ENCODE assay signal across 20 cellular contexts in the genomic region with DNA sequence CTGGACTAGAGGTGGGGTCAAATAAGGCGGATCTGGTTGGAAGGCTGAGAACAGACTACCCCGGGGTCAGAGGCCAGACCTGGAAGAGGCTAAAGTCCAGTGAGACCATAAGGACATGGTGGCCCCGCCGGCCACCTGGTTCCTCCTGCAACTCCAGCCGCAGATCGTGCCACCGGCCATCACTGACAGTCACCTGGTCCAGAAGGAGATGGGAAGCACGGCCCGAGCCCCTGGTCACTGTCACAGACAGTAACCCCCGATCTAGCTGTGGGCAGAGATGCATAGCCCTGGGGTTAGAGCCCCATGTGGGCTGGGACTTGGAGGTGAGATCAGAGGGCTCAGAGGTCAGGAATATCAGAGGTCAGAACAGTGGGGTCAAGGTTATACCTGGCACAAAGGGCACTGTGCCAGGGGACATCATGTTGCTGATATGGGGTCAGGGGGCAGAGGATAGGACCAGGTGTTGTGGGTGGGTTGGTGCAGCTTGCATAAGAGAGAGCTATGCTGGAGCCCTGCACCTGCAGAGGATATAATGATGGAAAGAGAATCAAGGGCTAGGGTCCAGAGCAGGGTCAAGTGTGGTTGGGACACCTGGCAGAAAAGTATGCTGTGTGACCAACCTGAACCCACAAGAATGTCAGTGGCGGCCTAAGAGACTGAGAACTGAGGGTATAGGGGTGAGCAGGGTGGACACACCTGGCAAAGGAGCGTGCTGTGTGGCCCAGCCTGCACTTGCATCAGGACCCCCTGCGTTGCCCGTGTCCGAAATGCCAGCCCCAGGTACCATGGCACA. TPM values are rescaled to one million over a fixed set of nuclear protein-coding genes. Genes with fewer than 3 reads are reported as not detected.
DNase-seq lines count a peak whose midpoint lies in the region; ATAC-seq and TF ChIP-seq lines count a peak whose summit lies in the region.
"Had no signal": no experiment of that assay in that cellular context is flagged by ENCODE, and none has a peak within 500 bp of the region (broad histone marks: within the 10 kb centered on the region; RNA-seq: fewer than 3 reads in every experiment).

No MANE protein-coding gene starts in this region.

- H3K9me3 Mint-ChIP-seq in T-helper 2 cell treated with Interferon-gamma antibody and Interleukin-4, amounts not matched to agents 5 μg/mL and 100 μg/mL, for 36 hours: no peaks in the 10 kb centered on the region
- H3K9me3 Mint-ChIP-seq in activated B cell treated with CpG ODN at 0.5 μM for 24 hours: no peaks in the 10 kb centered on the region
- no peaks in the 10 kb centered on the region for H3K9me3 Mint-ChIP-seq in stimulated activated effector memory CD8-positive, alpha-beta T cell treated with anti-CD3 and anti-CD28 coated beads, Interleukin-12 subunit alpha, Interleukin-12 subunit beta, amount 100 ng/mL, for 72 hours
- H3K9me3 Mint-ChIP-seq: CD8-positive, alpha-beta memory T cell had no signal

- TF ChIP-seq CTCF in MM.1S (IDR thresholded peaks at IDR 0.05; ENCODE audit: low read length): no peak
- TF ChIP-seq CTCF in activated B cell treated with CpG ODN at 0.5 μM for 24 hours (IDR thresholded peaks at IDR 0.05): no peak

- H3K4me1 Mint-ChIP-seq in T-helper 2 cell treated with Interferon-gamma antibody and Interleukin-4, amounts not matched to agents 5 μg/mL and 100 μg/mL, for 36 hours (ENCODE audit: low read depth): peaks cover 10% of the 10 kb centered on the region
- peaks cover 12% of the 10 kb centered on the region for H3K4me1 Mint-ChIP-seq in activated B cell treated with CpG ODN at 0.5 μM for 24 hours
- peaks cover 27% of the 10 kb centered on the region for H3K4me1 Mint-ChIP-seq in stimulated activated effector memory CD8-positive, alpha-beta T cell treated with anti-CD3 and anti-CD28 coated beads, Interleukin-12 subunit alpha, Interleukin-12 subunit beta, amount 100 ng/mL, for 72 hours

- peak overlapping the region; percentile 20; the same call in 1 of the 2 replicates for H3K27ac ChIP-seq in MM.1S (ENCODE audit: low read length)
- H3K27ac ChIP-seq: 22Rv1, SJCRH30 had no signal

- POLR2A ChIA-PET in activated B cell treated with CpG ODN at 0.5 μM for 24 hours (lab: Charles Lee): no interaction called here

- no peaks in the 10 kb centered on the region for H3K27me3 Mint-ChIP-seq in T-helper 2 cell treated with Interferon-gamma antibody and Interleukin-4, amounts not matched to agents 5 μg/mL and 100 μg/mL, for 36 hours (ENCODE audit: low read depth)
- peaks cover 2% of the 10 kb centered on the region for H3K27me3 Mint-ChIP-seq in activated B cell treated with CpG ODN at 0.5 μM for 24 hours
- H3K27me3 Mint-ChIP-seq: CD8-positive, alpha-beta memory T cell had no signal

- DNase-seq in T-helper 2 cell treated with Interferon-gamma antibody and Interleukin-4, amounts not matched to agents 5 μg/mL and 100 μg/mL, for 36 hours (ENCODE audit: low spot score): no peak
- no peak for DNase-seq in T-helper 2 cell
- peak; percentile 84 for DNase-seq in MM.1S
- DNase-seq in activated B cell treated with CpG ODN at 0.5 μM for 24 hours: no peak
- no peak for DNase-seq in stimulated activated effector memory CD8-positive, alpha-beta T cell treated with anti-CD3 and anti-CD28 coated beads, Interleukin-12 subunit alpha, Interleukin-12 subunit beta, amount 100 ng/mL, for 72 hours (ENCODE audit: low spot score in 2 of 2)
- DNase-seq in NCI-H2196 (lab: John Stamatoyannopoulos, UW; ENCODE audit: unreplicated experiment): no peak
- DNase-seq in erythroblast (lab: John Stamatoyannopoulos, UW): no peak
- DNase-seq in HK-2 (ENCODE audit: unreplicated experiment): no peak
- DNase-seq: BE2C; CD8-positive, alpha-beta memory T cell; GDM1; Karpas-422; NCI-H1105; NCI-H1694; NCI-H2107; NCI-H345; NCI-H526 treated with DMSO at 0.1 percent for 48 hours; SJCRH30 had no signal

- no peaks in the 10 kb centered on the region for H3K36me3 ChIP-seq in MM.1S (replicated peaks; ENCODE audit: insufficient read depth, low read length)
- H3K36me3 ChIP-seq: SJCRH30 had no signal

- H3K9me3 ChIP-seq in MM.1S (replicated peaks; ENCODE audit: insufficient read depth, low read length): no peaks in the 10 kb centered on the region
- H3K9me3 ChIP-seq: BE2C, SJCRH30 had no signal

- peak overlapping the region; percentile 54 for H3K27ac Mint-ChIP-seq in T-helper 2 cell treated with Interferon-gamma antibody and Interleukin-4, amounts not matched to agents 5 μg/mL and 100 μg/mL, for 36 hours
- no peak overlapping the region for H3K27ac Mint-ChIP-seq in activated B cell treated with CpG ODN at 0.5 μM for 24 hours
- H3K27ac Mint-ChIP-seq in stimulated activated effector memory CD8-positive, alpha-beta T cell treated with anti-CD3 and anti-CD28 coated beads, Interleukin-12 subunit alpha, Interleukin-12 subunit beta, amount 100 ng/mL, for 72 hours: peak overlapping the region; percentile 79

- H3K79me2 ChIP-seq in MM.1S (ENCODE audit: low read length): no peaks in the 10 kb centered on the region

- no peak for TF ChIP-seq POLR2A in erythroblast (IDR thresholded peaks at IDR 0.05; ENCODE audit: low read length)

- no peaks in the 10 kb centered on the region for H3K9me2 ChIP-seq in MM.1S (replicated peaks; ENCODE audit: insufficient read depth, low read length)

- H3K4me3 ChIP-seq in MM.1S (ENCODE audit: low read length): no peak overlapping the region
- H3K4me3 ChIP-seq: GM12878, SJCRH30 had no signal

- no peak for ATAC-seq in activated B cell treated with CpG ODN at 0.5 μM for 24 hours (ENCODE audit: low read depth)
- no peak for ATAC-seq in stimulated activated effector memory CD8-positive, alpha-beta T cell treated with anti-CD3 and anti-CD28 coated beads, Interleukin-12 subunit alpha, Interleukin-12 subunit beta, amount 100 ng/mL, for 72 hours
- ATAC-seq: GM12878 had no signal

- H3K36me3 Mint-ChIP-seq in T-helper 2 cell treated with Interferon-gamma antibody and Interleukin-4, amounts not matched to agents 5 μg/mL and 100 μg/mL, for 36 hours (ENCODE audit: low read depth): peaks cover 6% of the 10 kb centered on the region
- no peaks in the 10 kb centered on the region for H3K36me3 Mint-ChIP-seq in activated B cell treated with CpG ODN at 0.5 μM for 24 hours (ENCODE audit: low read depth)
- peaks cover 17% of the 10 kb centered on the region for H3K36me3 Mint-ChIP-seq in stimulated activated effector memory CD8-positive, alpha-beta T cell treated with anti-CD3 and anti-CD28 coated beads, Interleukin-12 subunit alpha, Interleukin-12 subunit beta, amount 100 ng/mL, for 72 hours

- peaks cover 9% of the 10 kb centered on the region; the same call in 1 of the 2 replicates for H3F3A ChIP-seq in MM.1S (ENCODE audit: insufficient read depth, low read length)

- CTCF ChIA-PET in activated B cell treated with CpG ODN at 0.5 μM for 24 hours (lab: Charles Lee): no interaction called here

- H3K4me2 ChIP-seq in MM.1S (ENCODE audit: low read depth, low read length): peak overlapping the region; percentile 3; the same call in 1 of the 2 replicates

- H3K9ac ChIP-seq in MM.1S (ENCODE audit: low read length): no peak overlapping the region

- H3K4me3 Mint-ChIP-seq in T-helper 2 cell treated with Interferon-gamma antibody and Interleukin-4, amounts not matched to agents 5 μg/mL and 100 μg/mL, for 36 hours: no peak overlapping the region
- peak overlapping the region; percentile 1 for H3K4me3 Mint-ChIP-seq in activated B cell treated with CpG ODN at 0.5 μM for 24 hours
- H3K4me3 Mint-ChIP-seq in stimulated activated effector memory CD8-positive, alpha-beta T cell treated with anti-CD3 and anti-CD28 coated beads, Interleukin-12 subunit alpha, Interleukin-12 subunit beta, amount 100 ng/mL, for 72 hours: no peak overlapping the region

- no peak overlapping the region for H2AFZ ChIP-seq in MM.1S (ENCODE audit: low read length)

- peaks cover 10% of the 10 kb centered on the region for H3K27me3 ChIP-seq in MM.1S (replicated peaks; ENCODE audit: insufficient read depth, low read length)
- H3K27me3 ChIP-seq: BE2C, SJCRH30 had no signal

- intact Hi-C loops in activated B cell treated with CpG ODN at 0.5 μM for 24 hours (cut with micrococcal nuclease): no loop called here

- peaks cover 23% of the 10 kb centered on the region for H3K4me1 ChIP-seq in MM.1S (ENCODE audit: low read length)
- H3K4me1 ChIP-seq: BE2C, SJCRH30 had no signal

- H4K20me1 ChIP-seq in MM.1S (ENCODE audit: insufficient read depth, low read length): no peaks in the 10 kb centered on the region

RNA-seq across cellular contexts. Expression of a gene that starts 9.6 kb away (rescaled TPM):
- total RNA-seq in activated B cell treated with CpG ODN at 0.5 μM for 24 hours: 1.5 and 2.3 TPM in 2 replicates

RNA-seq across cellular contexts. Expression of a gene that starts 17.9 kb away (rescaled TPM):
- total RNA-seq in activated B cell treated with CpG ODN at 0.5 μM for 24 hours: 12.4 and 21.5 TPM in 2 replicates

RNA-seq across cellular contexts. Expression of a gene that starts 31.6 kb away (rescaled TPM):
- total RNA-seq in activated B cell treated with CpG ODN at 0.5 μM for 24 hours: not detected in 2 replicates
- total RNA-seq: CD8-positive, alpha-beta memory T cell; GM12878; SJCRH30 had no signal

RNA-seq across cellular contexts. Expression of a gene that starts 32.6 kb away (rescaled TPM):
- 9.2 and 9.7 TPM in 2 replicates for total RNA-seq in activated B cell treated with CpG ODN at 0.5 μM for 24 hours

RNA-seq across cellular contexts. Expression of a gene that starts 43.7 kb away (rescaled TPM):
- 117 and 118 TPM in 2 replicates for total RNA-seq in activated B cell treated with CpG ODN at 0.5 μM for 24 hours
